24 cellular contexts compared by ENCODE assay signal in the genomic region with DNA sequence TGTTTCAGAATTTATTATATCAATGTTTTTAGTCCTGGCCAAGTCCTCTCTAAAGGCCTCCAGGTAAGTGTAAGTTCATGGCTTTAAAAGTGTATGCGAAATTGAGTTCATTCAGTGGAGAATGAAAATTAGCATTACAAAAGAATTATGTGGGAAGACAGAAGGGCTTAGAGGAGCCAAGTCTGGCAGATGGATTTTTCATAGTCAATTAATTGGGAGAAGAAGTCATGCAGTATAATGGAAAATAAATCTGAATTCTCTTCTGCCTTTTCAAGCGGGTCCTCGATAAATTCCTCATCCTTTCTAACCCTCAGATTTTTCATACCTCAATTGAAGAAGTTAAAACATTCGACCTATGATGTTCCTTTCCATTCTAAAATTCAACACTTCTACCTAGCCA.
"Had no signal": no experiment of that assay in that cellular context is flagged by ENCODE, and none has a peak within 500 bp of the region (broad histone marks: within the 10 kb centered on the region; RNA-seq: fewer than 3 reads in every experiment).

No MANE protein-coding gene starts in this region.

- H3K4me2 ChIP-seq: hepatocyte had no signal

- DNase-seq: effector memory CD8-positive, alpha-beta T cell; kidney; left cardiac atrium; left ventricle myocardium inferior; lower lobe of right lung; natural killer cell; sigmoid colon; stimulated activated CD4-positive, alpha-beta T cell treated with anti-CD3 and anti-CD28 coated beads, Interleukin-2, amount 100 ng/mL, for 24 hours; stimulated activated CD4-positive, alpha-beta T cell treated with anti-CD3 and anti-CD28 coated beads, Interleukin-4, amount 100 ng/mL, for 4 hours; stimulated activated naive B cell treated with anti-CD40 and anti-IgM and Interleukin-4, amounts not matched to agents 10 μg/mL and 1 μg/mL and 100 μg/mL, for 72 hours; stimulated activated naive CD8-positive, alpha-beta T cell treated with anti-CD3 and anti-CD28 coated beads, Interleukin-15, amount 100 ng/mL, for 72 hours; substantia nigra; transverse colon had no signal

- H3K79me2 ChIP-seq: hepatocyte had no signal

- H3K27ac Mint-ChIP-seq: dendritic cell treated with granulocyte-macrophage colony-stimulating factor and Interleukin-4, amounts not matched to agents 40 ng/mL and 50 ng/mL, for 4 days; effector memory CD8-positive, alpha-beta T cell; memory B cell; mesothelial cell of epicardium; natural killer cell; stimulated activated naive B cell treated with anti-CD40 and anti-IgM and Interleukin-4, amounts not matched to agents 10 μg/mL and 1 μg/mL and 100 μg/mL, for 72 hours; stimulated activated naive CD8-positive, alpha-beta T cell treated with anti-CD3 and anti-CD28 coated beads, Interleukin-15, amount 100 ng/mL, for 72 hours had no signal

- H3K4me1 Mint-ChIP-seq: memory B cell; mesothelial cell of epicardium; natural killer cell; stimulated activated naive B cell treated with anti-CD40 and anti-IgM and Interleukin-4, amounts not matched to agents 10 μg/mL and 1 μg/mL and 100 μg/mL, for 72 hours; stimulated activated naive CD8-positive, alpha-beta T cell treated with anti-CD3 and anti-CD28 coated beads, Interleukin-15, amount 100 ng/mL, for 72 hours had no signal

- FAIRE-seq: kidney had no signal

- H2AFZ ChIP-seq: hepatocyte had no signal

- H3K27me3 ChIP-seq: esophagus muscularis mucosa, gastroesophageal sphincter, hepatocyte, right atrium auricular region, sigmoid colon, transverse colon had no signal

- H3K36me3 Mint-ChIP-seq: memory B cell; mesothelial cell of epicardium; natural killer cell; stimulated activated naive B cell treated with anti-CD40 and anti-IgM and Interleukin-4, amounts not matched to agents 10 μg/mL and 1 μg/mL and 100 μg/mL, for 72 hours had no signal

- H3K4me3 Mint-ChIP-seq: dendritic cell treated with granulocyte-macrophage colony-stimulating factor and Interleukin-4, amounts not matched to agents 40 ng/mL and 50 ng/mL, for 4 days; effector memory CD8-positive, alpha-beta T cell; memory B cell; mesothelial cell of epicardium; natural killer cell; neural crest cell; stimulated activated naive B cell treated with anti-CD40 and anti-IgM and Interleukin-4, amounts not matched to agents 10 μg/mL and 1 μg/mL and 100 μg/mL, for 72 hours; stimulated activated naive CD8-positive, alpha-beta T cell treated with anti-CD3 and anti-CD28 coated beads, Interleukin-15, amount 100 ng/mL, for 72 hours had no signal

- H3K4me1 ChIP-seq: esophagus muscularis mucosa, gastroesophageal sphincter, left ventricle myocardium inferior, lower lobe of right lung, right atrium auricular region, sigmoid colon, transverse colon had no signal

- H3K9me3 ChIP-seq: esophagus muscularis mucosa, gastroesophageal sphincter, left ventricle myocardium inferior, lower lobe of right lung, right atrium auricular region, sigmoid colon, thoracic aorta, transverse colon had no signal

- H3K27me3 Mint-ChIP-seq: dendritic cell treated with granulocyte-macrophage colony-stimulating factor and Interleukin-4, amounts not matched to agents 40 ng/mL and 50 ng/mL, for 4 days; effector memory CD8-positive, alpha-beta T cell; memory B cell; stimulated activated naive B cell treated with anti-CD40 and anti-IgM and Interleukin-4, amounts not matched to agents 10 μg/mL and 1 μg/mL and 100 μg/mL, for 72 hours; stimulated activated naive CD8-positive, alpha-beta T cell treated with anti-CD3 and anti-CD28 coated beads, Interleukin-15, amount 100 ng/mL, for 72 hours had no signal

- H3K9me3 Mint-ChIP-seq: dendritic cell treated with granulocyte-macrophage colony-stimulating factor and Interleukin-4, amounts not matched to agents 40 ng/mL and 50 ng/mL, for 4 days; memory B cell; mesothelial cell of epicardium; neural crest cell; stimulated activated naive B cell treated with anti-CD40 and anti-IgM and Interleukin-4, amounts not matched to agents 10 μg/mL and 1 μg/mL and 100 μg/mL, for 72 hours; stimulated activated naive CD8-positive, alpha-beta T cell treated with anti-CD3 and anti-CD28 coated beads, Interleukin-15, amount 100 ng/mL, for 72 hours had no signal

- H3K27ac ChIP-seq: epithelial cell of prostate, esophagus muscularis mucosa, gastroesophageal sphincter, hepatocyte, left ventricle myocardium inferior, lower lobe of right lung, right atrium auricular region, sigmoid colon, skin epidermis, thoracic aorta, transverse colon had no signal
